In genomic region chr15:42172475-42172874, GRCh38 we compare ENCODE assay signal across 20 cellular contexts. TPM values are rescaled to one million over a fixed set of nuclear protein-coding genes. Genes with fewer than 3 reads are reported as not detected.
DNase-seq lines count a peak whose midpoint lies in the region; ATAC-seq, FAIRE-seq and TF ChIP-seq lines count a peak whose summit lies in the region.
"Had no signal": no experiment of that assay in that cellular context is flagged by ENCODE, and none has a peak within 500 bp of the region (broad histone marks: within the 10 kb centered on the region; RNA-seq: fewer than 3 reads in every experiment).

No MANE protein-coding gene starts in this region.

- H3K9me3 Mint-ChIP-seq in activated CD4-positive, alpha-beta T cell treated with anti-CD3 and anti-CD28 coated beads, Interleukin-2, amount 10 ng/mL, durations not matched to agents 7 days and 5 days: no peaks in the 10 kb centered on the region
- H3K9me3 Mint-ChIP-seq in CD14-positive monocyte: no peaks in the 10 kb centered on the region
- no peaks in the 10 kb centered on the region for H3K9me3 Mint-ChIP-seq in activated CD8-positive, alpha-beta T cell treated with anti-CD3 and anti-CD28 coated beads, Interleukin-2, amount 10 ng/mL, durations not matched to agents 7 days and 5 days (ENCODE audit: insufficient read depth)

- POLR2A ChIA-PET in activated CD4-positive, alpha-beta T cell treated with anti-CD3 and anti-CD28 coated beads, Interleukin-2, amount 10 ng/mL, durations not matched to agents 7 days and 5 days (lab: Charles Lee): no interaction called here
- POLR2A ChIA-PET in activated CD8-positive, alpha-beta T cell treated with anti-CD3 and anti-CD28 coated beads, Interleukin-2, amount 10 ng/mL, durations not matched to agents 7 days and 5 days (lab: Charles Lee): no interaction called here
- POLR2A ChIA-PET in endothelial cell of umbilical vein (lab: Charles Lee): no interaction called here

- dilution Hi-C loops in endothelial cell of umbilical vein (cut with MboI; ENCODE audit: extremely low pct_ligation_motif_present, low sequenced_read_pairs): no loop called here

- TF ChIP-seq POLR2A in endothelial cell of umbilical vein (IDR thresholded peaks at IDR 0.05; ENCODE audit: low read depth, low read length): no peak

- peaks cover 18% of the 10 kb centered on the region for H3K4me1 ChIP-seq in endothelial cell of umbilical vein (ENCODE audit: control insufficient read depth, extremely low read depth, insufficient read depth, low read length)
- H3K4me1 ChIP-seq: A549 had no signal

- intact Hi-C loops in CD14-positive monocyte (cut with micrococcal nuclease): no loop called here
- intact Hi-C loops in endothelial cell of umbilical vein (cut with micrococcal nuclease): no loop called here

- H3K9ac ChIP-seq in endothelial cell of umbilical vein (replicated peaks; ENCODE audit: extremely low read depth, insufficient read depth, low read length): no peak overlapping the region

- no peaks in the 10 kb centered on the region for H3K79me2 ChIP-seq in endothelial cell of umbilical vein (ENCODE audit: control insufficient read depth, insufficient read depth, low read length)

- H3K27me3 ChIP-seq in endothelial cell of umbilical vein (ENCODE audit: control insufficient read depth in 2 of 2, insufficient read depth in 2 of 2, low read length in 2 of 2): no peaks in the 10 kb centered on the region

- H2AFZ ChIP-seq in endothelial cell of umbilical vein (ENCODE audit: low read depth, low read length): no peak overlapping the region

- H3K36me3 Mint-ChIP-seq in activated CD4-positive, alpha-beta T cell treated with anti-CD3 and anti-CD28 coated beads, Interleukin-2, amount 10 ng/mL, durations not matched to agents 7 days and 5 days (ENCODE audit: low read depth): peaks cover 56% of the 10 kb centered on the region
- H3K36me3 Mint-ChIP-seq in CD14-positive monocyte: peaks cover 76 to 96% of the 10 kb centered on the region in 2 donors
- H3K36me3 Mint-ChIP-seq in activated CD8-positive, alpha-beta T cell treated with anti-CD3 and anti-CD28 coated beads, Interleukin-2, amount 10 ng/mL, durations not matched to agents 7 days and 5 days (ENCODE audit: low read depth): peaks cover 60% of the 10 kb centered on the region

- FAIRE-seq in endothelial cell of umbilical vein (lab: Jason Lieb, UNC): peak; percentile 87
- FAIRE-seq: A549, H1, RCC 7860 had no signal

- DNase-seq in activated CD4-positive, alpha-beta T cell treated with anti-CD3 and anti-CD28 coated beads, Interleukin-2, amount 10 ng/mL, durations not matched to agents 7 days and 5 days: no peak
- no peak for DNase-seq in activated CD4-positive, alpha-beta T cell treated with anti-CD3 and anti-CD28 coated beads, Interleukin-2, amount 50 U/mL, for 48 hours
- DNase-seq in CD14-positive monocyte (ENCODE audit: low spot score) (no peak), endothelial cell of umbilical vein (ENCODE audit: low read depth, low spot score) (peak; percentile 34), cortex of kidney (lab: John Stamatoyannopoulos, UW) (no peak), GF-D8 (lab: John Stamatoyannopoulos, UW) (no peak), NCI-H2107 treated with DMSO at 0.1 percent for 48 hours (lab: John Stamatoyannopoulos, UW; ENCODE audit: unreplicated experiment) (no peak)
- DNase-seq in activated CD8-positive, alpha-beta T cell treated with anti-CD3 and anti-CD28 coated beads, Interleukin-2, amount 10 ng/mL, durations not matched to agents 7 days and 5 days: no peak
- DNase-seq: C1 segment of cervical spinal cord, COR-L47, NCI-H1417 treated with DMSO at 0.1 percent for 48 hours, NCI-H1930, NCI-H2171, NCI-H446, NCI-H69 had no signal

- no peak overlapping the region for H3K4me3 ChIP-seq in endothelial cell of umbilical vein (replicated peaks in 1 of 3; ENCODE audit: insufficient read depth in 1 of 3, low read depth in 1 of 3, low read length in 3 of 3)
- H3K4me3 ChIP-seq: A549, K562 had no signal

- no peaks in the 10 kb centered on the region for H4K20me1 ChIP-seq in endothelial cell of umbilical vein (replicated peaks; ENCODE audit: control insufficient read depth, extremely low read depth, insufficient read depth, low read length)

- peaks cover 12 to 14% of the 10 kb centered on the region in 2 experiments for H3K36me3 ChIP-seq in endothelial cell of umbilical vein (ENCODE audit: control insufficient read depth in 2 of 2, extremely low read depth in 1 of 2, insufficient read depth in 2 of 2, low read length in 2 of 2)

- H3K27ac Mint-ChIP-seq in activated CD4-positive, alpha-beta T cell treated with anti-CD3 and anti-CD28 coated beads, Interleukin-2, amount 10 ng/mL, durations not matched to agents 7 days and 5 days: peak overlapping the region; percentile 4
- H3K27ac Mint-ChIP-seq in CD14-positive monocyte: peak overlapping the region in 4 of 7 donors; percentile 22 to 77 (median 38)
- peak overlapping the region; percentile 26 for H3K27ac Mint-ChIP-seq in activated CD8-positive, alpha-beta T cell treated with anti-CD3 and anti-CD28 coated beads, Interleukin-2, amount 10 ng/mL, durations not matched to agents 7 days and 5 days

- CTCF ChIA-PET in activated CD4-positive, alpha-beta T cell treated with anti-CD3 and anti-CD28 coated beads, Interleukin-2, amount 10 ng/mL, durations not matched to agents 7 days and 5 days (lab: Charles Lee): no interaction called here
- CTCF ChIA-PET in activated CD8-positive, alpha-beta T cell treated with anti-CD3 and anti-CD28 coated beads, Interleukin-2, amount 10 ng/mL, durations not matched to agents 7 days and 5 days (lab: Charles Lee): no interaction called here
- CTCF ChIA-PET in endothelial cell of umbilical vein (lab: Charles Lee): interaction anchor here (0.6 to 0.9 kb wide), 3 partner anchors 8 to 97 kb away, joined by 3 read pairs; no protein-coding TSS in a partner anchor

- no peaks in the 10 kb centered on the region for H3K27me3 Mint-ChIP-seq in activated CD4-positive, alpha-beta T cell treated with anti-CD3 and anti-CD28 coated beads, Interleukin-2, amount 10 ng/mL, durations not matched to agents 7 days and 5 days
- H3K27me3 Mint-ChIP-seq in CD14-positive monocyte (ENCODE audit: low read depth in 3 of 3): no peaks in the 10 kb centered on the region
- no peaks in the 10 kb centered on the region for H3K27me3 Mint-ChIP-seq in activated CD8-positive, alpha-beta T cell treated with anti-CD3 and anti-CD28 coated beads, Interleukin-2, amount 10 ng/mL, durations not matched to agents 7 days and 5 days (ENCODE audit: low read depth)

- TF ChIP-seq CTCF in CD14-positive monocyte (IDR thresholded peaks at IDR 0.05) (no peak), endothelial cell of umbilical vein (IDR thresholded peaks at IDR 0.05; ENCODE audit: extremely low read depth in 1 of 2, insufficient read depth in 1 of 2, low read depth in 1 of 2, low read length in 2 of 2) (no peak)

- no peak overlapping the region for H3K4me3 Mint-ChIP-seq in activated CD4-positive, alpha-beta T cell treated with anti-CD3 and anti-CD28 coated beads, Interleukin-2, amount 10 ng/mL, durations not matched to agents 7 days and 5 days
- H3K4me3 Mint-ChIP-seq in CD14-positive monocyte: no peak overlapping the region
- H3K4me3 Mint-ChIP-seq in activated CD8-positive, alpha-beta T cell treated with anti-CD3 and anti-CD28 coated beads, Interleukin-2, amount 10 ng/mL, durations not matched to agents 7 days and 5 days: no peak overlapping the region

- no peak overlapping the region for H3K4me2 ChIP-seq in endothelial cell of umbilical vein (ENCODE audit: insufficient read depth, low read length)
- H3K4me2 ChIP-seq: A549 had no signal

- no peaks in the 10 kb centered on the region for H3K9me3 ChIP-seq in endothelial cell of umbilical vein (replicated peaks; ENCODE audit: control insufficient read depth, insufficient read depth, low read length)
- H3K9me3 ChIP-seq: A549 had no signal

- no peak overlapping the region for H3K27ac ChIP-seq in endothelial cell of umbilical vein (ENCODE audit: insufficient read depth, low read depth, low read length)
- H3K27ac ChIP-seq: A549 had no signal

- no TSS peak for BruUV-seq in endothelial cell of umbilical vein (replicated peaks; lab: Mats Ljungman, UMichigan)

- no peak for ATAC-seq in activated CD8-positive, alpha-beta T cell treated with anti-CD3 and anti-CD28 coated beads, Interleukin-2, amount 10 ng/mL, durations not matched to agents 7 days and 5 days
- ATAC-seq: A549 had no signal

- H3K4me1 Mint-ChIP-seq in activated CD4-positive, alpha-beta T cell treated with anti-CD3 and anti-CD28 coated beads, Interleukin-2, amount 10 ng/mL, durations not matched to agents 7 days and 5 days: peaks cover 21% of the 10 kb centered on the region
- peaks cover 20% of the 10 kb centered on the region for H3K4me1 Mint-ChIP-seq in CD14-positive monocyte
- H3K4me1 Mint-ChIP-seq in activated CD8-positive, alpha-beta T cell treated with anti-CD3 and anti-CD28 coated beads, Interleukin-2, amount 10 ng/mL, durations not matched to agents 7 days and 5 days (ENCODE audit: low read depth): peaks cover 17% of the 10 kb centered on the region

- no peaks in the 10 kb centered on the region for H3K9me1 ChIP-seq in endothelial cell of umbilical vein (replicated peaks; ENCODE audit: control insufficient read depth, extremely low read depth, insufficient read depth, low read length)

RNA-seq across cellular contexts. Expression of gene PLA2G4F, which starts 16.0 kb away (rescaled TPM):
- total RNA-seq in activated CD4-positive, alpha-beta T cell treated with anti-CD3 and anti-CD28 coated beads, Interleukin-2, amount 10 ng/mL, durations not matched to agents 7 days and 5 days: not detected
- polyA plus RNA-seq in CD14-positive monocyte (not detected), endothelial cell of umbilical vein (not detected in 2 replicates)
- not detected for total RNA-seq in activated CD8-positive, alpha-beta T cell treated with anti-CD3 and anti-CD28 coated beads, Interleukin-2, amount 10 ng/mL, durations not matched to agents 7 days and 5 days
- total RNA-seq in endothelial cell of umbilical vein: not detected in 2 replicates
- polyA plus RNA-seq in endothelial cell of umbilical vein (2011; cell fraction: cytosol; rRNA removed): not detected in 2 replicates
- polyA plus RNA-seq in endothelial cell of umbilical vein (2011; cell fraction: nucleus; rRNA removed): not detected in 2 replicates
- polyA plus RNA-seq in endothelial cell of umbilical vein (2012): not detected in 2 replicates
- polyA minus RNA-seq in endothelial cell of umbilical vein: not detected in 2 replicates
- polyA minus RNA-seq in endothelial cell of umbilical vein (2011; cell fraction: cytosol; rRNA and poly(A)+ RNA removed): not detected
- not detected in 2 replicates for polyA minus RNA-seq in endothelial cell of umbilical vein (2011; cell fraction: nucleus; rRNA and poly(A)+ RNA removed)
- total RNA-seq: Daoy, H1 had no signal
- polyA plus RNA-seq: A549, H1, K562 had no signal

RNA-seq across cellular contexts. Expression of gene VPS39, which starts 35.6 kb away (rescaled TPM):
- 10 to 100 TPM; 66.8 to 77.5 TPM for total RNA-seq in activated CD4-positive, alpha-beta T cell treated with anti-CD3 and anti-CD28 coated beads, Interleukin-2, amount 10 ng/mL, durations not matched to agents 7 days and 5 days
- polyA plus RNA-seq in CD14-positive monocyte (10 to 100 TPM; 16.8 to 25.8 TPM), endothelial cell of umbilical vein (51.1 and 56.5 TPM in 2 replicates)
- total RNA-seq in activated CD8-positive, alpha-beta T cell treated with anti-CD3 and anti-CD28 coated beads, Interleukin-2, amount 10 ng/mL, durations not matched to agents 7 days and 5 days: 10 to 100 TPM; 61.0 to 65.7 TPM
- total RNA-seq in endothelial cell of umbilical vein: 50.2 and 56.7 TPM in 2 replicates
- polyA plus RNA-seq in endothelial cell of umbilical vein (2011; cell fraction: cytosol; rRNA removed): 34.8 and 37.1 TPM in 2 replicates
- polyA plus RNA-seq in endothelial cell of umbilical vein (2011; cell fraction: nucleus; rRNA removed): 216 and 234 TPM in 2 replicates
- polyA plus RNA-seq in endothelial cell of umbilical vein (2012): 31.9 and 37.7 TPM in 2 replicates
- polyA minus RNA-seq in endothelial cell of umbilical vein: 71.0 and 81.7 TPM in 2 replicates
- polyA minus RNA-seq in endothelial cell of umbilical vein (2011; cell fraction: cytosol; rRNA and poly(A)+ RNA removed): 17.6 TPM
- polyA minus RNA-seq in endothelial cell of umbilical vein (2011; cell fraction: nucleus; rRNA and poly(A)+ RNA removed): 82.7 and 126 TPM in 2 replicates
